ENCODE assay signal across 8 cellular contexts in genomic region chr2:169933124-169933711, GRCh38.
DNase-seq lines count a peak whose midpoint lies in the region; ATAC-seq and TF ChIP-seq lines count a peak whose summit lies in the region.

No MANE protein-coding gene starts in this region.

- H3K9ac ChIP-seq in KMS-11, result no peak overlapping the region

- in situ Hi-C loops in gastrocnemius medialis (cut with MboI; ENCODE audit: low sequenced_read_pairs in 4 of 4), result loop anchor here in 1 of 4 donors (5.0 kb wide), 1 partner anchor 111 kb away; the partner anchor contains the start of gene METTL5

- no peaks in the 10 kb centered on the region for H4K20me1 ChIP-seq in KMS-11 (ENCODE audit: insufficient read depth)

- no peak overlapping the region for H3K4me3 ChIP-seq in BE2C (ENCODE audit: low read depth, low read length)
- no peak overlapping the region for H3K4me3 ChIP-seq in KMS-11 (IDR thresholded peaks at IDR 0.05; ENCODE audit: insufficient read depth, low read depth, low read length)
- H3K4me3 ChIP-seq in foreskin fibroblast (ENCODE audit: low read depth in 1 of 2, low read length in 2 of 2), result no peak overlapping the region
- no peak overlapping the region for H3K4me3 ChIP-seq in gastrocnemius medialis

- H3K27ac ChIP-seq in KMS-11 (no peak overlapping the region), gastrocnemius medialis (no peak overlapping the region)

- TF ChIP-seq CTCF in BE2C (IDR thresholded peaks at IDR 0.05; ENCODE audit: low read depth, low read length) (peak; percentile 74), KMS-11 (conservative IDR thresholded peaks at IDR 0.05; ENCODE audit: low read depth, low read length) (peak; percentile 74), foreskin fibroblast (IDR thresholded peaks at IDR 0.05; ENCODE audit: low read depth, low read length) (peak; percentile 61), gastrocnemius medialis (IDR thresholded peaks at IDR 0.05 in 4 of 5, conservative IDR thresholded peaks at IDR 0.05 in 1 of 5) (peak; percentile 18 to 55 (median 43))

- TF ChIP-seq POLR2A in gastrocnemius medialis (IDR thresholded peaks at IDR 0.05), result no peak

- H2AFZ ChIP-seq in KMS-11 (ENCODE audit: low read depth), result no peak overlapping the region

- no peak overlapping the region for H3K4me2 ChIP-seq in KMS-11

- peak; percentile 89 for ATAC-seq in GM19043 (IDR thresholded peaks at IDR 0.05; ENCODE audit: low read depth, unreplicated experiment)
- no peak for ATAC-seq in gastrocnemius medialis
- no peak for ATAC-seq in HG03460 (IDR thresholded peaks at IDR 0.05; ENCODE audit: unreplicated experiment)

- H3K27me3 ChIP-seq in BE2C (no peaks in the 10 kb centered on the region), KMS-11 (ENCODE audit: insufficient read depth, low read depth) (no peaks in the 10 kb centered on the region), gastrocnemius medialis (no peaks in the 10 kb centered on the region)

- H3K36me3 ChIP-seq in BE2C (no peaks in the 10 kb centered on the region), KMS-11 (ENCODE audit: insufficient read depth) (no peaks in the 10 kb centered on the region), gastrocnemius medialis (peaks cover 2 to 38% of the 10 kb centered on the region in 2 donors)

- H3K9me3 ChIP-seq in BE2C, result no peaks in the 10 kb centered on the region
- H3K9me3 ChIP-seq in gastrocnemius medialis, result no peaks in the 10 kb centered on the region

- no peaks in the 10 kb centered on the region for H3K79me2 ChIP-seq in KMS-11 (ENCODE audit: insufficient read depth, low read depth)

- no peak for DNase-seq in BE2C
- DNase-seq in SHP77 treated with DMSO at 0.1 percent for 48 hours (lab: John Stamatoyannopoulos, UW), result peak; percentile 21
- peak in 1 of 2 donors; percentile 32 for DNase-seq in foreskin fibroblast
- no peak for DNase-seq in gastrocnemius medialis
- DNase-seq in posterior cingulate gyrus, result no peak

- intact Hi-C loops in gastrocnemius medialis (cut with DNase I; ENCODE audit: low total_unique reads) (no loop called here), posterior cingulate gyrus (cut with DNase I) (loop anchor here (1.0 kb wide), 1 partner anchor 50 kb away; no protein-coding TSS in a partner anchor)

- H3K4me1 ChIP-seq in BE2C (no peaks in the 10 kb centered on the region), KMS-11 (ENCODE audit: low read depth, poor library complexity, severe bottlenecking) (no peaks in the 10 kb centered on the region), gastrocnemius medialis (no peaks in the 10 kb centered on the region)
